In genomic region chr1:198295186-198295585, GRCh38 we compare ENCODE assay signal across 1 cellular context.
TF ChIP-seq lines count a peak whose summit lies in the region.

No MANE protein-coding gene starts in this region.

TF ChIP-seq in IMR-90, 13 proteins besides CTCF, POLR2A, EP300 and RAD21 (continued from another document):
- TF ChIP-seq ELK1 (IDR thresholded peaks at IDR 0.05; ENCODE audit: borderline replicate concordance, low read depth, low read length) (no peak), CEBPB (IDR thresholded peaks at IDR 0.05; ENCODE audit: low read depth, low read length) (no peak), MXI1 (IDR thresholded peaks at IDR 0.05; ENCODE audit: borderline replicate concordance, low read depth, low read length) (no peak), NFE2L2 (IDR thresholded peaks at IDR 0.05; ENCODE audit: low read depth, low read length) (no peak), CHD1 (IDR thresholded peaks at IDR 0.05; ENCODE audit: low read depth, low read length) (no peak), MAFK (IDR thresholded peaks at IDR 0.05; ENCODE audit: low read depth, low read length) (no peak)
